ENCODE assay signal across 19 cellular contexts in the genomic region with DNA sequence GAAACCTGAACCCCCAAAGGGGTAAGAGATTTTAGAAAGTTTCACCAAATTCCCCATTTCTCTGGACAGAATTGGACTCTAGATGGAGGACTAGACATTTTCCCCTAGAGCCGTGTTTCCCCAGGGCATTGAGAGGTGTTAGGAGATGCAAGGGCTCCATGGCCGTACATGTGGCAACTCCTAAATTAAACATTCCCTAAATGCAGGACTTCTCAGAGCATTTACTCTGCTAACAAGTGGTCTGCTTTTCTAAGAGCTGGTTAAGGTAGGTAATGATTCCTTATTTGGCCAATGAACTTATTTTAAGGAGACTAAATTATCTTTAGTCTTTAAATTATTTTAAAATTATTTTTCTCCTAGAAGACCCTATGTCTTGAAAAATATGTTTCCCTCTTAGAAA.
"Had no signal": no experiment of that assay in that cellular context is flagged by ENCODE, and none has a peak within 500 bp of the region (broad histone marks: within the 10 kb centered on the region; RNA-seq: fewer than 3 reads in every experiment).

No MANE protein-coding gene starts in this region.

- H3K4me1 ChIP-seq: uterus had no signal

- H3K9ac ChIP-seq: parathyroid adenoma had no signal

- H3K36me3 ChIP-seq: esophagus muscularis mucosa, gastrocnemius medialis, sigmoid colon, stomach, thoracic aorta, uterus had no signal

- DNase-seq: effector memory CD8-positive, alpha-beta T cell; gastrocnemius medialis; left colon; mesendoderm; naive B cell; sigmoid colon; stimulated activated CD4-positive, alpha-beta T cell treated with anti-CD3 and anti-CD28 coated beads, Interleukin-2, amount 100 ng/mL, for 24 hours; stimulated activated CD4-positive, alpha-beta T cell treated with anti-CD3 and anti-CD28 coated beads, Interleukin-4, amount 100 ng/mL, for 4 hours; stimulated activated naive CD4-positive, alpha-beta T cell; stomach; substantia nigra; trophoblast cell; uterus had no signal

- H3K27ac ChIP-seq: epithelial cell of prostate, esophagus muscularis mucosa, parathyroid adenoma, sigmoid colon, skin epidermis, stomach, thoracic aorta, uterus had no signal

- ATAC-seq: effector memory CD8-positive, alpha-beta T cell; left colon had no signal

- H3K4me3 Mint-ChIP-seq: effector memory CD8-positive, alpha-beta T cell; nephron had no signal

- H3K9me3 Mint-ChIP-seq: effector memory CD8-positive, alpha-beta T cell; naive B cell; nephron had no signal

- H3K4me3 ChIP-seq: esophagus muscularis mucosa, gastrocnemius medialis, sigmoid colon, skin epidermis, stomach, thoracic aorta, uterus had no signal

- H3K9me3 ChIP-seq: esophagus muscularis mucosa, gastrocnemius medialis, sigmoid colon, stomach, thoracic aorta, uterus had no signal

- H2AFZ ChIP-seq: parathyroid adenoma had no signal

- H3K27me3 ChIP-seq: esophagus muscularis mucosa, gastrocnemius medialis, sigmoid colon, stomach, uterus had no signal
